In genomic region chr7:55784151-55784550, GRCh38 we compare ENCODE assay signal across 21 cellular contexts.
A peak's percentile ranks its signal among the peaks of the same experiment; 100 is the strongest.
DNase-seq lines count a peak whose midpoint lies in the region; ATAC-seq and TF ChIP-seq lines count a peak whose summit lies in the region.
"Had no signal": no experiment of that assay in that cellular context is flagged by ENCODE, and none has a peak within 500 bp of the region (broad histone marks: within the 10 kb centered on the region; RNA-seq: fewer than 3 reads in every experiment).

No MANE protein-coding gene starts in this region.

- no peak overlapping the region for H3K4me3 ChIP-seq in right atrium auricular region
- no peak overlapping the region for H3K4me3 ChIP-seq in upper lobe of right lung
- H3K4me3 ChIP-seq: A549; BLaER1 treated with 17β-estradiol and CSF1 and Interleukin-3, amounts not matched to agents 10 nM and 100 nM; GM12878 had no signal

- H3K27me3 ChIP-seq in right atrium auricular region (no peaks in the 10 kb centered on the region), upper lobe of right lung (no peaks in the 10 kb centered on the region)
- H3K27me3 ChIP-seq: BLaER1 treated with 17β-estradiol and CSF1 and Interleukin-3, amounts not matched to agents 10 nM and 100 nM had no signal

- H3K9me3 ChIP-seq in right atrium auricular region (no peaks in the 10 kb centered on the region), upper lobe of right lung (no peaks in the 10 kb centered on the region)
- H3K9me3 ChIP-seq: Caco-2 had no signal

- no peaks in the 10 kb centered on the region for H3K36me3 ChIP-seq in right atrium auricular region
- H3K36me3 ChIP-seq in upper lobe of right lung = no peaks in the 10 kb centered on the region
- H3K36me3 ChIP-seq: BLaER1 treated with 17β-estradiol and CSF1 and Interleukin-3, amounts not matched to agents 10 nM and 100 nM had no signal

- H3K27ac ChIP-seq in right atrium auricular region (no peak overlapping the region), upper lobe of right lung (no peak overlapping the region)
- H3K27ac ChIP-seq: 22Rv1; A549; BLaER1 treated with 17β-estradiol and CSF1 and Interleukin-3, amounts not matched to agents 10 nM and 100 nM; C4-2B had no signal

- intact Hi-C loops in Right ventricle myocardium inferior (cut with DNase I) = no loop called here
- intact Hi-C loops in upper lobe of right lung (cut with DNase I) = no loop called here

- ATAC-seq in Right ventricle myocardium inferior (no peak), upper lobe of right lung (no peak), GM18861 (IDR thresholded peaks at IDR 0.05; ENCODE audit: unreplicated experiment) (no peak), HG02885 (IDR thresholded peaks at IDR 0.05; ENCODE audit: poor library complexity, unreplicated experiment) (no peak)
- peak; percentile 12 for ATAC-seq in stimulated activated memory B cell treated with anti-CD40 and anti-IgM and Interleukin-4, amounts not matched to agents 10 μg/mL and 1 μg/mL and 100 μg/mL, for 72 hours
- ATAC-seq: A549; CD8-positive, alpha-beta T cell; GM12878 had no signal

- no peaks in the 10 kb centered on the region for H3K36me3 Mint-ChIP-seq in stimulated activated memory B cell treated with anti-CD40 and anti-IgM and Interleukin-4, amounts not matched to agents 10 μg/mL and 1 μg/mL and 100 μg/mL, for 72 hours
- H3K36me3 Mint-ChIP-seq: CD8-positive, alpha-beta T cell had no signal

- TF ChIP-seq CTCF in right atrium auricular region (IDR thresholded peaks at IDR 0.05) (no peak), upper lobe of right lung (IDR thresholded peaks at IDR 0.05) (no peak)

- no peak overlapping the region for H3K4me3 Mint-ChIP-seq in stimulated activated memory B cell treated with anti-CD40 and anti-IgM and Interleukin-4, amounts not matched to agents 10 μg/mL and 1 μg/mL and 100 μg/mL, for 72 hours
- H3K4me3 Mint-ChIP-seq: B cell; CD4-positive, alpha-beta T cell; CD8-positive, alpha-beta T cell had no signal

- H3K27me3 Mint-ChIP-seq in stimulated activated memory B cell treated with anti-CD40 and anti-IgM and Interleukin-4, amounts not matched to agents 10 μg/mL and 1 μg/mL and 100 μg/mL, for 72 hours = no peaks in the 10 kb centered on the region
- H3K27me3 Mint-ChIP-seq: B cell; CD4-positive, alpha-beta T cell had no signal

- H3K4me1 Mint-ChIP-seq in stimulated activated memory B cell treated with anti-CD40 and anti-IgM and Interleukin-4, amounts not matched to agents 10 μg/mL and 1 μg/mL and 100 μg/mL, for 72 hours = no peaks in the 10 kb centered on the region
- H3K4me1 Mint-ChIP-seq: B cell had no signal

- H3K9me3 Mint-ChIP-seq in stimulated activated memory B cell treated with anti-CD40 and anti-IgM and Interleukin-4, amounts not matched to agents 10 μg/mL and 1 μg/mL and 100 μg/mL, for 72 hours = peaks cover 5% of the 10 kb centered on the region
- H3K9me3 Mint-ChIP-seq: CD4-positive, alpha-beta T cell; CD8-positive, alpha-beta T cell had no signal

- no peak overlapping the region for H3K27ac Mint-ChIP-seq in stimulated activated memory B cell treated with anti-CD40 and anti-IgM and Interleukin-4, amounts not matched to agents 10 μg/mL and 1 μg/mL and 100 μg/mL, for 72 hours
- H3K27ac Mint-ChIP-seq: B cell; CD4-positive, alpha-beta T cell; CD8-positive, alpha-beta T cell had no signal

- peak; percentile 21 for DNase-seq in activated CD8-positive, alpha-beta memory T cell treated with anti-CD3 and anti-CD28 coated beads for 24 hours
- no peak for DNase-seq in activated CD8-positive, alpha-beta memory T cell treated with anti-CD3 and anti-CD28 coated beads, Interleukin-2, amount 50 U/mL, for 4 hours
- DNase-seq in right atrium auricular region (ENCODE audit: low spot score) (peak; percentile 34), Right ventricle myocardium inferior (ENCODE audit: missing footprints) (no peak), upper lobe of right lung (peak; percentile 20)
- DNase-seq: AML-193; Caco-2; Calu3; CD4-positive, alpha-beta T cell; CD8-positive, alpha-beta T cell; DMS79 treated with DMSO at 0.1 percent for 48 hours; GF-D8 had no signal

- H3K4me1 ChIP-seq in right atrium auricular region = no peaks in the 10 kb centered on the region
- no peaks in the 10 kb centered on the region for H3K4me1 ChIP-seq in upper lobe of right lung
- H3K4me1 ChIP-seq: A549; BLaER1 treated with 17β-estradiol and CSF1 and Interleukin-3, amounts not matched to agents 10 nM and 100 nM; Caco-2 had no signal

Comparison
In these comparisons a context has a peak if more than half of its experiments do, and no peak if none do; other contexts are left out.
1. DNase-seq: peak in activated CD8-positive, alpha-beta memory T cell treated with anti-CD3 and anti-CD28 coated beads for 24 hours (single experiment), right atrium auricular region (single experiment) and upper lobe of right lung (single experiment); none in activated CD8-positive, alpha-beta memory T cell treated with anti-CD3 and anti-CD28 coated beads, Interleukin-2, amount 50 U/mL, for 4 hours (single experiment) and Right ventricle myocardium inferior (single experiment).